9 cellular contexts compared by ENCODE assay signal in genomic region chrX:103586659-103587058, GRCh38. TPM values are rescaled to one million over a fixed set of nuclear protein-coding genes. Genes with fewer than 3 reads are reported as not detected.
DNase-seq lines count a peak whose midpoint lies in the region; ATAC-seq, FAIRE-seq and TF ChIP-seq lines count a peak whose summit lies in the region.
"Had no signal": no experiment of that assay in that cellular context is flagged by ENCODE, and none has a peak within 500 bp of the region (broad histone marks: within the 10 kb centered on the region; RNA-seq: fewer than 3 reads in every experiment).

No MANE protein-coding gene starts in this region.

- TF ChIP-seq CTCF in HepG2 (CRISPR knock-in tag; IDR thresholded peaks at IDR 0.05) (no peak), suprapubic skin (IDR thresholded peaks at IDR 0.05) (no peak)

- H3K9me3 ChIP-seq in adipocyte (ENCODE audit: control insufficient read depth, low read length) = peaks cover 21% of the 10 kb centered on the region
- no peaks in the 10 kb centered on the region for H3K9me3 ChIP-seq in HepG2 (ENCODE audit: low read length)
- H3K9me3 ChIP-seq in suprapubic skin = no peaks in the 10 kb centered on the region

- H2AFZ ChIP-seq in HepG2 (ENCODE audit: low read length) = no peak overlapping the region

- H3K9ac ChIP-seq in adipocyte (ENCODE audit: low read length) (peak overlapping the region; percentile 94), HepG2 (ENCODE audit: insufficient read depth, low read depth, low read length) (peak overlapping the region; percentile 69; the same call in 1 of the 2 replicates)

- no peak overlapping the region for H3K27ac Mint-ChIP-seq in activated CD4-positive, alpha-beta T cell treated with anti-CD3 and anti-CD28 coated beads for 36 hours

- no peak for TF ChIP-seq RAD21 in HepG2 (CRISPR knock-in tag; IDR thresholded peaks at IDR 0.05)

- peaks cover 5% of the 10 kb centered on the region for H3K36me3 Mint-ChIP-seq in activated CD4-positive, alpha-beta T cell treated with anti-CD3 and anti-CD28 coated beads for 36 hours (ENCODE audit: low read depth)

- no peak for ATAC-seq in activated CD4-positive, alpha-beta T cell treated with anti-CD3 and anti-CD28 coated beads for 36 hours
- no peak for ATAC-seq in HepG2

- peak overlapping the region; percentile 73 for H3K4me2 ChIP-seq in HepG2 (ENCODE audit: low read depth, low read length)

- H3K4me3 ChIP-seq in adipocyte (ENCODE audit: low read length) (peak overlapping the region; percentile 91), HepG2 (replicated peaks in 1 of 3; ENCODE audit: insufficient read depth in 1 of 3, low read depth in 2 of 3, low read length in 3 of 3) (peak overlapping the region in 1 of 3 experiments; percentile 81; a peak in 1 of 6 replicates), suprapubic skin (peak overlapping the region; percentile 69)

- CTCF ChIA-PET in activated CD4-positive, alpha-beta T cell treated with anti-CD3 and anti-CD28 coated beads for 36 hours (lab: Charles Lee) = no interaction called here
- CTCF ChIA-PET in HepG2 (lab: Yijun Ruan, JAX; ENCODE audit: low intra/inter-chr PET ratio, low total read pairs) = no interaction called here

- peaks cover 5% of the 10 kb centered on the region for H3K36me3 ChIP-seq in adipocyte (ENCODE audit: control insufficient read depth, insufficient read depth, low read length, severe bottlenecking)
- H3K36me3 ChIP-seq in HepG2 (replicated peaks in 1 of 2; ENCODE audit: control insufficient read depth in 1 of 2, insufficient read depth in 2 of 2, low read length in 2 of 2) = no peaks in the 10 kb centered on the region
- H3K36me3 ChIP-seq in suprapubic skin = no peaks in the 10 kb centered on the region

- TF ChIP-seq POLR2A in HepG2 (IDR thresholded peaks at IDR 0.05; ENCODE audit: insufficient read depth in 1 of 2, low read depth in 2 of 2, low read length in 2 of 2) (no peak), suprapubic skin (IDR thresholded peaks at IDR 0.05) (no peak)

- 80% methylated on average over 4 of the region's 4 CpGs for WGBS in HepG2 (ENCODE audit: low lambda C conversion rate)
- WGBS in suprapubic skin = 44% methylated on average over 4 of the region's 4 CpGs

- TF ChIP-seq EP300 in HepG2 (IDR thresholded peaks at IDR 0.05; ENCODE audit: low read depth in 2 of 2, low read length in 2 of 2) (no peak), HepG2 (CRISPR knock-in tag; IDR thresholded peaks at IDR 0.05; ENCODE audit: borderline replicate concordance) (no peak), suprapubic skin (IDR thresholded peaks at IDR 0.05) (no peak)

- no TSS peak for BruUV-seq in HepG2 (replicated peaks; lab: Mats Ljungman, UMichigan)

- POLR2A ChIA-PET in activated CD4-positive, alpha-beta T cell treated with anti-CD3 and anti-CD28 coated beads for 36 hours (lab: Charles Lee) = no interaction called here
- POLR2A ChIA-PET in HepG2 (lab: Yijun Ruan, JAX) = no interaction called here

- H3K4me1 Mint-ChIP-seq in activated CD4-positive, alpha-beta T cell treated with anti-CD3 and anti-CD28 coated beads for 36 hours = peaks cover 16% of the 10 kb centered on the region

- H3K9me3 Mint-ChIP-seq in activated CD4-positive, alpha-beta T cell treated with anti-CD3 and anti-CD28 coated beads for 36 hours (ENCODE audit: low read depth) = no peaks in the 10 kb centered on the region

- no peak overlapping the region for H3K27ac ChIP-seq in HepG2 (ENCODE audit: extremely low read length, insufficient read depth, low read length)
- no peak overlapping the region for H3K27ac ChIP-seq in suprapubic skin

- no peaks in the 10 kb centered on the region for H3K27me3 ChIP-seq in adipocyte (replicated peaks; ENCODE audit: control insufficient read depth, insufficient read depth, low read length)
- no peaks in the 10 kb centered on the region for H3K27me3 ChIP-seq in HepG2 (ENCODE audit: control insufficient read depth in 1 of 2, insufficient read depth in 2 of 2, low read length in 2 of 2)
- no peaks in the 10 kb centered on the region for H3K27me3 ChIP-seq in suprapubic skin

- H3K79me2 ChIP-seq in HepG2 (ENCODE audit: insufficient read depth, low read length) = peaks cover 3% of the 10 kb centered on the region

- H3K4me3 Mint-ChIP-seq in activated CD4-positive, alpha-beta T cell treated with anti-CD3 and anti-CD28 coated beads for 36 hours = peak overlapping the region; percentile 82

- H4K20me1 ChIP-seq in HepG2 (ENCODE audit: insufficient read depth, low read length) = no peaks in the 10 kb centered on the region

- H3K4me1 ChIP-seq in adipocyte (ENCODE audit: control insufficient read depth, insufficient read depth, low read length) = no peaks in the 10 kb centered on the region
- H3K4me1 ChIP-seq in HepG2 (ENCODE audit: insufficient read depth, low read length) = 0 out of 2 replicates have a peak, but pooled peaks cover 7% of the 10 kb centered on the region
- peaks cover 12% of the 10 kb centered on the region for H3K4me1 ChIP-seq in suprapubic skin

- FAIRE-seq in HepG2 (lab: Jason Lieb, UNC) = no peak

- intact Hi-C loops in activated CD4-positive, alpha-beta T cell treated with anti-CD3 and anti-CD28 coated beads for 36 hours (cut with DNase I, micrococcal nuclease) = no loop called here
- intact Hi-C loops in HepG2 (cut with micrococcal nuclease; ENCODE audit: unreplicated experiment) = loop anchor here (5.0 kb wide), 1 partner anchor 101 kb away; the partner anchor contains the start of gene MORF4L2

- no peaks in the 10 kb centered on the region for H3K27me3 Mint-ChIP-seq in activated CD4-positive, alpha-beta T cell treated with anti-CD3 and anti-CD28 coated beads for 36 hours

- DNase-seq in activated CD4-positive, alpha-beta T cell treated with anti-CD3 and anti-CD28 coated beads for 36 hours = no peak
- DNase-seq in activated CD4-positive, alpha-beta T cell treated with anti-CD3 and anti-CD28 coated beads, Interleukin-2, amount 50 U/mL, for 48 hours = no peak
- DNase-seq in adipocyte (ENCODE audit: low read depth) (no peak), HepG2 (ENCODE audit: low spot score) (no peak), suprapubic skin (ENCODE audit: low spot score in 2 of 2) (no peak), NCI-H2029 (lab: John Stamatoyannopoulos, UW) (no peak), NK-92 (lab: John Stamatoyannopoulos, UW; ENCODE audit: unreplicated experiment) (no peak)
- DNase-seq in stimulated activated CD4-positive, alpha-beta T cell treated with anti-CD3 and anti-CD28 coated beads, Interleukin-12 subunit alpha, Interleukin-12 subunit beta, amount 100 ng/mL, for 4 hours = no peak
- DNase-seq: activated CD4-positive, alpha-beta T cell treated with anti-CD3 and anti-CD28 coated beads, Interleukin-2, amount 50 U/mL, for 4 hours had no signal

- in situ Hi-C loops in HepG2 (cut with HindIII; ENCODE audit: extremely low pct_ligation_motif_present, low pct_unique_long_range_greater_than_20kb) = no loop called here

RNA-seq across cellular contexts. Expression of gene TCEAL4, which starts 1.3 kb away (rescaled TPM):
- 10 to 100 TPM; 17.1 to 18.5 TPM for total RNA-seq in activated CD4-positive, alpha-beta T cell treated with anti-CD3 and anti-CD28 coated beads for 36 hours
- total RNA-seq in HepG2 (2016; rRNA removed; fragmentation: Illumina TruSeq; extraction: Trizol) (31.0 and 36.1 TPM in 2 replicates), suprapubic skin (10 to 100 TPM; 56.3 to 71.1 (median 67.4) TPM)
- total RNA-seq in HepG2 (2016; cell fraction: cytosol; rRNA removed; fragmentation: Illumina TruSeq; extraction: Trizol; ENCODE audit: low read depth) = 13.0 and 14.9 TPM in 2 replicates
- 31.3 and 40.7 TPM in 2 replicates for total RNA-seq in HepG2 (2016; cell fraction: insoluble cytoplasmic fraction; rRNA removed; fragmentation: Illumina TruSeq; extraction: Trizol)
- total RNA-seq in HepG2 (2016; cell fraction: membrane; rRNA removed; fragmentation: Illumina TruSeq; extraction: Trizol) = 13.2 and 13.9 TPM in 2 replicates
- 14.6 TPM in 2 replicates for total RNA-seq in HepG2 (2016; cell fraction: nucleus; rRNA removed; fragmentation: Illumina TruSeq; extraction: Trizol)
- 12.6 and 13.3 TPM in 2 replicates for polyA plus RNA-seq in HepG2 (2011; rRNA removed)
- polyA plus RNA-seq in HepG2 (2011; cell fraction: cytosol; rRNA removed) = 6.5 and 10.6 TPM in 2 replicates
- 8.1 and 10.6 TPM in 2 replicates for polyA plus RNA-seq in HepG2 (2011; cell fraction: nucleus; rRNA removed)
- 36.2 and 51.2 TPM in 2 replicates for polyA plus RNA-seq in HepG2 (2012)
- 10.2 and 12.2 TPM in 2 replicates for polyA plus RNA-seq in HepG2 (2016; cell fraction: cytosol; fragmentation: Illumina TruSeq; extraction: Trizol; ENCODE audit: low read depth)
- polyA plus RNA-seq in HepG2 (2016; cell fraction: insoluble cytoplasmic fraction; fragmentation: Illumina TruSeq; extraction: Trizol; ENCODE audit: low read depth) = 66.3 and 74.1 TPM in 2 replicates
- 12.4 and 16.1 TPM in 2 replicates for polyA plus RNA-seq in HepG2 (2016; cell fraction: membrane; fragmentation: Illumina TruSeq; extraction: Trizol; ENCODE audit: low read depth)
- 43.6 and 49.8 TPM in 2 replicates for polyA plus RNA-seq in HepG2 (2016; cell fraction: nucleus; fragmentation: Illumina TruSeq; extraction: Trizol; ENCODE audit: insufficient read depth, low read depth)
- 3.5 and 13.0 TPM in 2 replicates for polyA minus RNA-seq in HepG2 (2011; rRNA and poly(A)+ RNA removed; ENCODE audit: low replicate concordance)
- polyA minus RNA-seq in HepG2 (2011; cell fraction: cytosol; rRNA and poly(A)+ RNA removed) = 5.4 and 6.7 TPM in 2 replicates
- 7.1 and 8.2 TPM in 2 replicates for polyA minus RNA-seq in HepG2 (2011; cell fraction: nucleus; rRNA and poly(A)+ RNA removed)

RNA-seq across cellular contexts. Expression of gene TCEAL3, which starts 21.1 kb away (rescaled TPM):
- 1 to 10 TPM; 5.1 to 7.3 TPM for total RNA-seq in activated CD4-positive, alpha-beta T cell treated with anti-CD3 and anti-CD28 coated beads for 36 hours
- total RNA-seq in HepG2 (2016; rRNA removed; fragmentation: Illumina TruSeq; extraction: Trizol) (0.09 TPM in 1 of 2 replicates, not detected in the other), suprapubic skin (10 to 100 TPM in 3 of 4 donors, 1 to 10 TPM in 1; 9.2 to 18.3 (median 13.8) TPM)
- total RNA-seq in HepG2 (2016; cell fraction: cytosol; rRNA removed; fragmentation: Illumina TruSeq; extraction: Trizol; ENCODE audit: low read depth) = not detected in 2 replicates
- 0.22 TPM in 1 of 2 replicates, not detected in the other for total RNA-seq in HepG2 (2016; cell fraction: insoluble cytoplasmic fraction; rRNA removed; fragmentation: Illumina TruSeq; extraction: Trizol)
- not detected in 2 replicates for total RNA-seq in HepG2 (2016; cell fraction: membrane; rRNA removed; fragmentation: Illumina TruSeq; extraction: Trizol)
- 0.53 TPM in 1 of 2 replicates, not detected in the other for total RNA-seq in HepG2 (2016; cell fraction: nucleus; rRNA removed; fragmentation: Illumina TruSeq; extraction: Trizol)
- 0.08 and 0.12 TPM in 2 replicates for polyA plus RNA-seq in HepG2 (2011; rRNA removed)
- polyA plus RNA-seq in HepG2 (2011; cell fraction: cytosol; rRNA removed) = not detected in 2 replicates
- 0.40 TPM in 1 of 2 replicates, not detected in the other for polyA plus RNA-seq in HepG2 (2011; cell fraction: nucleus; rRNA removed)
- polyA plus RNA-seq in HepG2 (2012) = 0.21 and 0.27 TPM in 2 replicates
- polyA plus RNA-seq in HepG2 (2016; cell fraction: cytosol; fragmentation: Illumina TruSeq; extraction: Trizol; ENCODE audit: low read depth) = not detected in 2 replicates
- polyA plus RNA-seq in HepG2 (2016; cell fraction: insoluble cytoplasmic fraction; fragmentation: Illumina TruSeq; extraction: Trizol; ENCODE audit: low read depth) = not detected in 2 replicates
- not detected in 2 replicates for polyA plus RNA-seq in HepG2 (2016; cell fraction: membrane; fragmentation: Illumina TruSeq; extraction: Trizol; ENCODE audit: low read depth)
- polyA plus RNA-seq in HepG2 (2016; cell fraction: nucleus; fragmentation: Illumina TruSeq; extraction: Trizol; ENCODE audit: insufficient read depth, low read depth) = 0.46 and 0.73 TPM in 2 replicates
- not detected in 2 replicates for polyA minus RNA-seq in HepG2 (2011; rRNA and poly(A)+ RNA removed; ENCODE audit: low replicate concordance)
- not detected in 2 replicates for polyA minus RNA-seq in HepG2 (2011; cell fraction: cytosol; rRNA and poly(A)+ RNA removed)
- polyA minus RNA-seq in HepG2 (2011; cell fraction: nucleus; rRNA and poly(A)+ RNA removed) = 0.37 TPM in 1 of 2 replicates, not detected in the other

RNA-seq across cellular contexts. Expression of gene TCEAL1, which starts 42.1 kb away (rescaled TPM):
- total RNA-seq in activated CD4-positive, alpha-beta T cell treated with anti-CD3 and anti-CD28 coated beads for 36 hours = 1 to 10 TPM; 5.9 to 8.7 TPM
- total RNA-seq in HepG2 (2016; rRNA removed; fragmentation: Illumina TruSeq; extraction: Trizol) (14.8 and 23.1 TPM in 2 replicates), suprapubic skin (10 to 100 TPM; 49.3 to 63.1 (median 54.3) TPM)
- total RNA-seq in HepG2 (2016; cell fraction: cytosol; rRNA removed; fragmentation: Illumina TruSeq; extraction: Trizol; ENCODE audit: low read depth) = 7.1 TPM in 2 replicates
- total RNA-seq in HepG2 (2016; cell fraction: insoluble cytoplasmic fraction; rRNA removed; fragmentation: Illumina TruSeq; extraction: Trizol) = 15.5 and 21.7 TPM in 2 replicates
- 13.2 and 14.2 TPM in 2 replicates for total RNA-seq in HepG2 (2016; cell fraction: membrane; rRNA removed; fragmentation: Illumina TruSeq; extraction: Trizol)
- total RNA-seq in HepG2 (2016; cell fraction: nucleus; rRNA removed; fragmentation: Illumina TruSeq; extraction: Trizol) = 10.2 and 10.3 TPM in 2 replicates
- polyA plus RNA-seq in HepG2 (2011; rRNA removed) = 9.4 and 11.2 TPM in 2 replicates
- polyA plus RNA-seq in HepG2 (2011; cell fraction: cytosol; rRNA removed) = 8.4 and 10.8 TPM in 2 replicates
- 5.6 and 9.0 TPM in 2 replicates for polyA plus RNA-seq in HepG2 (2011; cell fraction: nucleus; rRNA removed)
- 11.4 and 14.8 TPM in 2 replicates for polyA plus RNA-seq in HepG2 (2012)
- 7.0 and 7.2 TPM in 2 replicates for polyA plus RNA-seq in HepG2 (2016; cell fraction: cytosol; fragmentation: Illumina TruSeq; extraction: Trizol; ENCODE audit: low read depth)
- 34.4 and 35.1 TPM in 2 replicates for polyA plus RNA-seq in HepG2 (2016; cell fraction: insoluble cytoplasmic fraction; fragmentation: Illumina TruSeq; extraction: Trizol; ENCODE audit: low read depth)
- 13.5 and 14.8 TPM in 2 replicates for polyA plus RNA-seq in HepG2 (2016; cell fraction: membrane; fragmentation: Illumina TruSeq; extraction: Trizol; ENCODE audit: low read depth)
- polyA plus RNA-seq in HepG2 (2016; cell fraction: nucleus; fragmentation: Illumina TruSeq; extraction: Trizol; ENCODE audit: insufficient read depth, low read depth) = 19.1 and 20.7 TPM in 2 replicates
- polyA minus RNA-seq in HepG2 (2011; rRNA and poly(A)+ RNA removed; ENCODE audit: low replicate concordance) = 2.3 and 4.0 TPM in 2 replicates
- polyA minus RNA-seq in HepG2 (2011; cell fraction: cytosol; rRNA and poly(A)+ RNA removed) = 3.3 and 3.9 TPM in 2 replicates
- polyA minus RNA-seq in HepG2 (2011; cell fraction: nucleus; rRNA and poly(A)+ RNA removed) = 3.2 and 3.9 TPM in 2 replicates
